ENCODE assay signal across 22 cellular contexts in genomic region chr17:50911890-50912289, GRCh38. TPM values are rescaled to one million over a fixed set of nuclear protein-coding genes. Genes with fewer than 3 reads are reported as not detected.
DNase-seq lines count a peak whose midpoint lies in the region; ATAC-seq and TF ChIP-seq lines count a peak whose summit lies in the region.
"Had no signal": no experiment of that assay in that cellular context is flagged by ENCODE, and none has a peak within 500 bp of the region (broad histone marks: within the 10 kb centered on the region; RNA-seq: fewer than 3 reads in every experiment).

No MANE protein-coding gene starts in this region.

- H3F3A ChIP-seq in neural progenitor cell (ENCODE audit: low read depth): peaks cover 44% of the 10 kb centered on the region

- H4K20me1 ChIP-seq in neural progenitor cell (ENCODE audit: low read depth): no peaks in the 10 kb centered on the region

- H3K4me2 ChIP-seq in neural progenitor cell: no peak overlapping the region

- intact Hi-C loops in Caco-2 (cut with micrococcal nuclease; ENCODE audit: unreplicated experiment): no loop called here
- intact Hi-C loops in psoas muscle (cut with DNase I): no loop called here

- no TSS peak for BruUV-seq in Caco-2 (replicated peaks; lab: Mats Ljungman, UMichigan)

- no peak overlapping the region for H3K9ac ChIP-seq in neural progenitor cell

- H3K27ac Mint-ChIP-seq in Caco-2 (ENCODE audit: unreplicated experiment): no peak overlapping the region
- peak overlapping the region; percentile 53 for H3K27ac Mint-ChIP-seq in neural progenitor cell

- ATAC-seq in psoas muscle: no peak
- ATAC-seq: activated naive CD4-positive, alpha-beta T cell treated with anti-CD3 and anti-CD28 coated beads, Interleukin-2, amount 50 U/mL, for 72 hours; activated T-cell treated with anti-CD3 and anti-CD28 coated beads, Interleukin-2, amount 50 U/mL, for 4 hours; sciatic nerve; stimulated activated naive CD8-positive, alpha-beta T cell treated with anti-CD3 and anti-CD28 coated beads, Interleukin-15, amount 100 ng/mL, for 72 hours; upper lobe of right lung had no signal

- POLR2A ChIA-PET in Caco-2 (lab: Charles Lee): interaction anchor here (0.6 to 2.9 kb wide), 3 partner anchors 27 to 53 kb away, joined by 3 to 22 read pairs (median 4); partner anchors contain the start of gene TOB1

- H3K4me3 Mint-ChIP-seq in Caco-2 (ENCODE audit: unreplicated experiment) (no peak overlapping the region), neural progenitor cell (no peak overlapping the region)
- H3K4me3 Mint-ChIP-seq: activated T-cell treated with anti-CD3 and anti-CD28 coated beads, Interleukin-2, amount 50 U/mL, for 4 hours; neural crest cell; stimulated activated naive CD8-positive, alpha-beta T cell treated with anti-CD3 and anti-CD28 coated beads, Interleukin-15, amount 100 ng/mL, for 72 hours had no signal

- WGBS in psoas muscle, 3 donors: 77 to 84% (median 81%) methylated on average over 4 of the region's 4 CpGs

- H3K36me3 ChIP-seq in BE2C (no peaks in the 10 kb centered on the region), Caco-2 (ENCODE audit: control insufficient read depth, insufficient read depth, low read length) (no peaks in the 10 kb centered on the region), neural progenitor cell (no peaks in the 10 kb centered on the region), psoas muscle (ENCODE audit: insufficient read depth in 1 of 2, low read depth in 1 of 2) (no peaks in the 10 kb centered on the region)
- H3K36me3 ChIP-seq: upper lobe of right lung had no signal

- TF ChIP-seq CTCF in BE2C (IDR thresholded peaks at IDR 0.05; ENCODE audit: low read depth, low read length) (peak; percentile 25; the same call in 1 of the 2 replicates), Caco-2 (IDR thresholded peaks at IDR 0.05; ENCODE audit: insufficient read depth in 1 of 2, low read depth in 1 of 2, low read length in 1 of 2, severe bottlenecking in 1 of 2, unreplicated experiment in 1 of 2) (peak; percentile 13 to 55), VCaP (conservative IDR thresholded peaks at IDR 0.05) (no peak), neural progenitor cell (IDR thresholded peaks at IDR 0.05) (peak; percentile 16), psoas muscle (IDR thresholded peaks at IDR 0.05) (no peak)

- CTCF ChIA-PET in Caco-2 (lab: Charles Lee): interaction anchor here (0.6 to 1.4 kb wide), 8 partner anchors 20 to 214 kb away, joined by 3 to 7 read pairs (median 3); no protein-coding TSS in a partner anchor

- peak overlapping the region; percentile 20; the same call in 1 of the 2 replicates for H3K27ac ChIP-seq in VCaP
- no peak overlapping the region for H3K27ac ChIP-seq in neural progenitor cell
- H3K27ac ChIP-seq in psoas muscle: no peak overlapping the region
- H3K27ac ChIP-seq: coronary artery, upper lobe of right lung had no signal

- H2AFZ ChIP-seq in neural progenitor cell (replicated peaks): peak overlapping the region; percentile 24

- H3K27me3 Mint-ChIP-seq in Caco-2 (ENCODE audit: insufficient read depth, unreplicated experiment) (no peaks in the 10 kb centered on the region), neural progenitor cell (ENCODE audit: insufficient read depth, low read depth) (peaks cover 5% of the 10 kb centered on the region)
- H3K27me3 Mint-ChIP-seq: stimulated activated naive CD8-positive, alpha-beta T cell treated with anti-CD3 and anti-CD28 coated beads, Interleukin-15, amount 100 ng/mL, for 72 hours had no signal

- H3K27me3 ChIP-seq in BE2C (no peaks in the 10 kb centered on the region), Caco-2 (replicated peaks; ENCODE audit: control insufficient read depth, insufficient read depth, low read length) (no peaks in the 10 kb centered on the region), neural progenitor cell (no peaks in the 10 kb centered on the region), psoas muscle (ENCODE audit: insufficient read depth in 3 of 3, low read length in 2 of 3) (no peaks in the 10 kb centered on the region)
- H3K27me3 ChIP-seq: upper lobe of right lung had no signal

- H3K9me3 ChIP-seq in BE2C (no peaks in the 10 kb centered on the region), Caco-2 (no peaks in the 10 kb centered on the region), neural progenitor cell (ENCODE audit: low read depth) (no peaks in the 10 kb centered on the region), psoas muscle (no peaks in the 10 kb centered on the region)
- H3K9me3 ChIP-seq: upper lobe of right lung had no signal

- H3K4me3 ChIP-seq in BE2C (ENCODE audit: low read depth, low read length): no peak overlapping the region
- H3K4me3 ChIP-seq in Caco-2 (ENCODE audit: low read depth, low read length): no peak overlapping the region
- H3K4me3 ChIP-seq in neural progenitor cell: no peak overlapping the region
- no peak overlapping the region for H3K4me3 ChIP-seq in psoas muscle
- H3K4me3 ChIP-seq: coronary artery, upper lobe of right lung had no signal

- DNase-seq in BE2C (no peak), Caco-2 (no peak), neural progenitor cell (ENCODE audit: low spot score) (no peak), psoas muscle (no peak)
- DNase-seq in activated T-cell treated with anti-CD3 and anti-CD28 coated beads, Interleukin-2, amount 50 U/mL, for 1 hour: no peak
- no peak for DNase-seq in stimulated activated CD4-positive, alpha-beta T cell treated with anti-CD3 and anti-CD28 coated beads, Interleukin-4, amount 100 ng/mL, for 4 hours
- DNase-seq: activated CD4-positive, alpha-beta T cell treated with anti-CD3 and anti-CD28 coated beads, Interleukin-2, amount 50 U/mL, for 1 hour; activated T-cell treated with anti-CD3 and anti-CD28 coated beads, Interleukin-2, amount 50 U/mL, for 4 hours; DMS79; hypothalamus; midbrain; NCI-H1694 treated with DMSO at 0.1 percent for 48 hours; NCI-H226; NK-92 treated with Interleukin-12 subunit alpha and Interleukin-12 subunit beta, amount 100 ng/mL, for 24 hours; RPMI8226; stimulated activated naive CD8-positive, alpha-beta T cell treated with anti-CD3 and anti-CD28 coated beads, Interleukin-15, amount 100 ng/mL, for 72 hours; upper lobe of right lung had no signal

- no peaks in the 10 kb centered on the region for H3K9me3 Mint-ChIP-seq in Caco-2 (ENCODE audit: unreplicated experiment)
- H3K9me3 Mint-ChIP-seq in neural progenitor cell: no peaks in the 10 kb centered on the region
- H3K9me3 Mint-ChIP-seq: activated T-cell treated with anti-CD3 and anti-CD28 coated beads, Interleukin-2, amount 50 U/mL, for 4 hours; neural crest cell; stimulated activated naive CD8-positive, alpha-beta T cell treated with anti-CD3 and anti-CD28 coated beads, Interleukin-15, amount 100 ng/mL, for 72 hours had no signal

- H3K36me3 Mint-ChIP-seq in Caco-2 (ENCODE audit: insufficient read depth, unreplicated experiment) (peaks cover 6% of the 10 kb centered on the region), neural progenitor cell (no peaks in the 10 kb centered on the region)
- H3K36me3 Mint-ChIP-seq: activated naive CD4-positive, alpha-beta T cell treated with anti-CD3 and anti-CD28 coated beads, Interleukin-2, amount 50 U/mL, for 72 hours had no signal

- H3K4me1 ChIP-seq in BE2C (no peaks in the 10 kb centered on the region; the same call in 1 of the 2 replicates), Caco-2 (peaks cover 42% of the 10 kb centered on the region), neural progenitor cell (peaks cover 39% of the 10 kb centered on the region), psoas muscle (peaks cover 12% of the 10 kb centered on the region)

- H3K4me1 Mint-ChIP-seq in Caco-2 (ENCODE audit: low read depth, unreplicated experiment) (peaks cover 52% of the 10 kb centered on the region), neural progenitor cell (peaks cover 58% of the 10 kb centered on the region)

- H3K79me2 ChIP-seq in neural progenitor cell (ENCODE audit: low read depth): no peaks in the 10 kb centered on the region

RNA-seq across cellular contexts. Expression of gene TOB1, which starts 45.7 kb away (rescaled TPM):
- polyA plus RNA-seq in BE2C (2012; ENCODE audit: insufficient read depth, insufficient read length, low read depth): 55.7 TPM
- total RNA-seq in Caco-2 (2022) (114 TPM in 2 replicates), neural progenitor cell (ENCODE audit: low replicate concordance) (13.6 and 18.2 TPM in 2 replicates), psoas muscle (100 to 1,000 TPM in 3 of 4 donors, 10 to 100 TPM in 1; 74.9 to 155 (median 102) TPM)
- 10 to 100 TPM; 12.8 to 40.9 (median 21.4) TPM for polyA plus RNA-seq in psoas muscle

Comparison
In these comparisons a context has a peak if more than half of its experiments do, and no peak if none do; other contexts are left out.
1. CTCF ChIP-seq: peak in BE2C (single experiment), Caco-2 (2 of 2) and neural progenitor cell (single experiment); none in VCaP (single experiment) and psoas muscle (single experiment).